Comparison of ENCODE assay signal across 9 cellular contexts in genomic region chr3:134291300-134292254, GRCh38. TPM values are rescaled to one million over a fixed set of nuclear protein-coding genes. Genes with fewer than 3 reads are reported as not detected.
DNase-seq lines count a peak whose midpoint lies in the region; ATAC-seq and TF ChIP-seq lines count a peak whose summit lies in the region.
"Had no signal": no experiment of that assay in that cellular context is flagged by ENCODE, and none has a peak within 500 bp of the region (broad histone marks: within the 10 kb centered on the region; RNA-seq: fewer than 3 reads in every experiment).

No MANE protein-coding gene starts in this region.

- H3K27me3 ChIP-seq in BE2C (no peaks in the 10 kb centered on the region), fibroblast of lung (ENCODE audit: control insufficient read depth, insufficient read depth, low read length) (no peaks in the 10 kb centered on the region), osteoblast (ENCODE audit: insufficient read depth, low read length) (no peaks in the 10 kb centered on the region)

- H3K36me3 Mint-ChIP-seq in Calu3 (ENCODE audit: insufficient read depth, unreplicated experiment) = no peaks in the 10 kb centered on the region
- no peaks in the 10 kb centered on the region for H3K36me3 Mint-ChIP-seq in activated T-helper 17 cell treated with anti-CD3 and anti-CD28 coated beads, Interleukin-2, amount 50 U/mL, for 72 hours (ENCODE audit: low read depth)

- no peak for TF ChIP-seq CTCF in BE2C (IDR thresholded peaks at IDR 0.05; ENCODE audit: low read depth, low read length)
- TF ChIP-seq CTCF in fibroblast of lung (conservative IDR thresholded peaks at IDR 0.05 in 1 of 2, IDR thresholded peaks at IDR 0.05 in 1 of 2; ENCODE audit: low read depth in 1 of 2, low read length in 2 of 2) = no peak
- TF ChIP-seq CTCF in osteoblast (IDR thresholded peaks at IDR 0.05; ENCODE audit: extremely low read depth, low read depth, low read length) = no peak
- TF ChIP-seq CTCF in Calu3 (IDR thresholded peaks at IDR 0.05; ENCODE audit: unreplicated experiment) = no peak

- H3K4me1 Mint-ChIP-seq in Calu3 (ENCODE audit: low read depth, unreplicated experiment) = no peaks in the 10 kb centered on the region
- H3K4me1 Mint-ChIP-seq in activated T-helper 17 cell treated with anti-CD3 and anti-CD28 coated beads, Interleukin-2, amount 50 U/mL, for 72 hours = no peaks in the 10 kb centered on the region

- intact Hi-C loops in Calu3 (cut with micrococcal nuclease; ENCODE audit: unreplicated experiment) = no loop called here

- no peaks in the 10 kb centered on the region for H3K9me3 ChIP-seq in BE2C
- H3K9me3 ChIP-seq in fibroblast of lung (ENCODE audit: control insufficient read depth, insufficient read depth, low read depth, low read length) = no peaks in the 10 kb centered on the region
- no peaks in the 10 kb centered on the region for H3K9me3 ChIP-seq in osteoblast (ENCODE audit: low read depth, low read length)

- BruUV-seq in Calu3 (replicated peaks; lab: Mats Ljungman, UMichigan) = no TSS peak

- H3K79me2 ChIP-seq in fibroblast of lung (ENCODE audit: control insufficient read depth, insufficient read depth, low read length) (no peaks in the 10 kb centered on the region), osteoblast (ENCODE audit: insufficient read depth, low read length) (no peaks in the 10 kb centered on the region)

- H3K27ac ChIP-seq in fibroblast of lung (ENCODE audit: insufficient read depth, low read length) (no peak overlapping the region), osteoblast (ENCODE audit: low read depth, low read length) (no peak overlapping the region)

- no peak overlapping the region for H3K4me3 Mint-ChIP-seq in Calu3 (ENCODE audit: low read depth, unreplicated experiment)
- H3K4me3 Mint-ChIP-seq in activated T-helper 17 cell treated with anti-CD3 and anti-CD28 coated beads, Interleukin-2, amount 50 U/mL, for 72 hours = no peak overlapping the region

- H3K4me1 ChIP-seq in BE2C (peaks cover 12% of the 10 kb centered on the region), fibroblast of lung (ENCODE audit: control insufficient read depth, extremely low read depth, insufficient read depth, low read length) (peaks cover 6% of the 10 kb centered on the region), osteoblast (ENCODE audit: insufficient read depth, low read length) (no peaks in the 10 kb centered on the region)

- H3K9ac ChIP-seq in fibroblast of lung (ENCODE audit: insufficient read depth, low read length) = no peak overlapping the region

- no peak overlapping the region for H3K27ac Mint-ChIP-seq in Calu3 (ENCODE audit: unreplicated experiment)
- no peak overlapping the region for H3K27ac Mint-ChIP-seq in activated T-helper 17 cell treated with anti-CD3 and anti-CD28 coated beads, Interleukin-2, amount 50 U/mL, for 72 hours

- H3K4me2 ChIP-seq in fibroblast of lung (ENCODE audit: extremely low read depth, insufficient read depth, low read length) (no peak overlapping the region), osteoblast (ENCODE audit: insufficient read depth, low read length) (no peak overlapping the region)

- H3K4me3 ChIP-seq in BE2C (ENCODE audit: low read depth, low read length) (no peak overlapping the region), fibroblast of lung (replicated peaks in 1 of 4; ENCODE audit: control extremely low read depth in 1 of 4, insufficient read depth in 1 of 4, low read depth in 3 of 4, low read length in 4 of 4) (no peak overlapping the region), osteoblast (ENCODE audit: insufficient read depth, low read length) (no peak overlapping the region)

- H4K20me1 ChIP-seq in fibroblast of lung (ENCODE audit: control insufficient read depth, extremely low read depth, insufficient read depth, low read length) (no peaks in the 10 kb centered on the region), osteoblast (ENCODE audit: insufficient read depth, low read length) (no peaks in the 10 kb centered on the region)

- H3K27me3 Mint-ChIP-seq in Calu3 (ENCODE audit: unreplicated experiment) = peaks cover 20% of the 10 kb centered on the region
- peaks cover 20% of the 10 kb centered on the region for H3K27me3 Mint-ChIP-seq in activated T-helper 17 cell treated with anti-CD3 and anti-CD28 coated beads, Interleukin-2, amount 50 U/mL, for 72 hours

- no peaks in the 10 kb centered on the region for H3K36me3 ChIP-seq in BE2C
- no peaks in the 10 kb centered on the region for H3K36me3 ChIP-seq in fibroblast of lung (ENCODE audit: control insufficient read depth, insufficient read depth, low read length)
- no peaks in the 10 kb centered on the region for H3K36me3 ChIP-seq in osteoblast (ENCODE audit: insufficient read depth, low read length)

- H2AFZ ChIP-seq in fibroblast of lung (ENCODE audit: low read length) (peak overlapping the region; percentile 75), osteoblast (ENCODE audit: low read length) (peak overlapping the region; percentile 38)

- peaks cover 7% of the 10 kb centered on the region for H3K9me3 Mint-ChIP-seq in Calu3 (ENCODE audit: low read depth, unreplicated experiment)
- no peaks in the 10 kb centered on the region for H3K9me3 Mint-ChIP-seq in activated T-helper 17 cell treated with anti-CD3 and anti-CD28 coated beads, Interleukin-2, amount 50 U/mL, for 72 hours

- DNase-seq in BE2C (peak; percentile 36), OCI-M1 (lab: John Stamatoyannopoulos, UW) (peak; percentile 15), fibroblast of lung (ENCODE audit: low read depth in 2 of 2) (peak; percentile 75 to 93), osteoblast (ENCODE audit: insufficient read length, low spot score, missing footprints) (peak; percentile 86), Calu3 (no peak), NCI-H526 treated with DMSO at 0.1 percent for 48 hours (lab: John Stamatoyannopoulos, UW) (no peak)
- no peak for DNase-seq in NK-92 treated with Interleukin-12 subunit alpha and Interleukin-12 subunit beta, amount 100 ng/mL, for 24 hours (lab: John Stamatoyannopoulos, UW)
- DNase-seq: DMS153 had no signal

- CTCF ChIA-PET in Calu3 (lab: Charles Lee) = no interaction called here

- ATAC-seq in activated T-helper 17 cell treated with anti-CD3 and anti-CD28 coated beads, Interleukin-2, amount 50 U/mL, for 72 hours (replicated peaks) = no peak

RNA-seq across cellular contexts. Expression of gene RYK, which starts 40.9 kb away (rescaled TPM):
- 31.7 TPM for polyA plus RNA-seq in BE2C (2012; ENCODE audit: insufficient read depth, insufficient read length, low read depth)
- total RNA-seq in fibroblast of lung (102 and 112 TPM in 2 replicates), osteoblast (108 and 117 TPM in 2 replicates), Calu3 (2022) (109 and 135 TPM in 2 replicates)
- polyA plus RNA-seq in fibroblast of lung = 40.5 and 60.6 TPM in 2 replicates
- 37.6 and 49.6 TPM in 2 replicates for polyA plus RNA-seq in fibroblast of lung (2012)
- 31.1 and 42.1 TPM in 2 replicates for polyA minus RNA-seq in fibroblast of lung (ENCODE audit: low replicate concordance)
- total RNA-seq in activated T-helper 17 cell treated with anti-CD3 and anti-CD28 coated beads, Interleukin-2, amount 50 U/mL, for 72 hours = 10 to 100 TPM in 1 of 2 donors, 1 to 10 TPM in 1; 8.6 to 18.1 TPM

Comparison
In these comparisons a context has a peak if more than half of its experiments do, and no peak if none do; other contexts are left out.
1. DNase-seq: peak in BE2C (single experiment), OCI-M1 (single experiment), fibroblast of lung (2 of 2) and osteoblast (single experiment); none in Calu3 (single experiment), NK-92 treated with Interleukin-12 subunit alpha and Interleukin-12 subunit beta, amount 100 ng/mL, for 24 hours (single experiment) and NCI-H526 treated with DMSO at 0.1 percent for 48 hours (single experiment).